10 cellular contexts compared by ENCODE assay signal in the genomic region with DNA sequence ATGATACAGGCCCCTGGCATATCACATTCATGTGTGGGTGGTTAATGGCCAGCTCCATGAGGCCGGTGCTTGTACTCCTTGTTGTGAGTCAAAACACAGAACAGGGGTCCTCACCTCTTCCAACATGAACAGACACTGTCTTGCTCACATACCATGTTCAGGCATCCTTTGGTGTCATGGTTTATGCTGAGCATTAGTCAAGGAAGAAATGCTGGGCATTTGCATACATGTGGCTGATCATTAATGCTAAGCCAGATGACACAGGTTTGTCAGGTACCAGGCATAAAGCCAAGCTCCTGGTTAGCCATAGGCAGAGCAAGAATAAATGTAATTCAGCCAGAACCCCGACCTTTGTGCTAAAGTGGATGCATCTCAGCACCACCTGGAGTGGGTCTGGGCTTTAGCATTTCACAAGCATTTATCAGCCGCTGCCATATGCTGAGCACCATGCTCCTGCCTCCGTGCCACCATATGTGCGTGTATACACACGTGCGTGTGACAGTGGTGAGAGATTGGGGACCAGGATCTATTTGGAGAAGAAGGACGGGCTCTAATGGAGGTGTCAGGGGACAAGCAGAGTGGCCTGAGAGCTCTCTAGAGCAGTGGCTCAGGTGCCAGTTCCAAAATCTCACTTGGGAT. TPM values are rescaled to one million over a fixed set of nuclear protein-coding genes. Genes with fewer than 3 reads are reported as not detected.
DNase-seq lines count a peak whose midpoint lies in the region; ATAC-seq and TF ChIP-seq lines count a peak whose summit lies in the region.
"Had no signal": no experiment of that assay in that cellular context is flagged by ENCODE, and none has a peak within 500 bp of the region (broad histone marks: within the 10 kb centered on the region; RNA-seq: fewer than 3 reads in every experiment).

No MANE protein-coding gene starts in this region.

- DNase-seq in heart left ventricle (peak in 1 of 5 donors; percentile 5), left cardiac atrium (no peak), RWPE2 (ENCODE audit: low spot score) (no peak), islet precursor cell (peak; percentile 51), upper lobe of right lung (peak; percentile 46), D341Med (ENCODE audit: low spot score) (no peak)
- no peak for DNase-seq in stimulated activated CD4-positive, alpha-beta T cell treated with anti-CD3 and anti-CD28 coated beads, Interleukin-4, amount 100 ng/mL, for 1 hour
- DNase-seq: activated naive CD4-positive, alpha-beta T cell had no signal

- H3K27ac ChIP-seq in heart left ventricle (peak overlapping the region in 11 of 12 donors; percentile 66 to 96 (median 89)), RWPE2 (ENCODE audit: poor library complexity, severe bottlenecking) (peak overlapping the region; percentile 99), upper lobe of right lung (no peak overlapping the region)

- H3K9me3 ChIP-seq in heart left ventricle (no peaks in the 10 kb centered on the region), RWPE2 (ENCODE audit: severe bottlenecking) (no peaks in the 10 kb centered on the region), upper lobe of right lung (no peaks in the 10 kb centered on the region)

- no peak for TF ChIP-seq POLR2A in heart left ventricle (IDR thresholded peaks at IDR 0.05)

- ATAC-seq in heart left ventricle (no peak), left cardiac atrium (no peak), RWPE2 (ENCODE audit: low read depth) (no peak), upper lobe of right lung (no peak), HG03196 (IDR thresholded peaks at IDR 0.05; ENCODE audit: unreplicated experiment) (no peak)
- ATAC-seq: activated CD4-positive, CD25-positive, alpha-beta regulatory T cell treated with anti-CD3 and anti-CD28 coated beads, Interleukin-2, amount 50 U/mL, for 24 hours had no signal

- peaks cover 0 to 41% (median 18%) of the 10 kb centered on the region in 9 donors for H3K36me3 ChIP-seq in heart left ventricle
- peaks cover 92% of the 10 kb centered on the region for H3K36me3 ChIP-seq in RWPE2 (ENCODE audit: low read depth)
- H3K36me3 ChIP-seq in upper lobe of right lung: peaks cover 20% of the 10 kb centered on the region

- peaks cover under 1 to 96% (median 66%) of the 10 kb centered on the region in 12 donors for H3K4me1 ChIP-seq in heart left ventricle
- peaks cover 59% of the 10 kb centered on the region for H3K4me1 ChIP-seq in RWPE2 (ENCODE audit: insufficient read depth, poor library complexity, severe bottlenecking)
- peaks cover 29% of the 10 kb centered on the region for H3K4me1 ChIP-seq in upper lobe of right lung

- intact Hi-C loops in heart left ventricle (cut with DNase I): loop anchor here in 2 of 10 donors (10.0 kb wide), 1 partner anchor 59 kb away; no protein-coding TSS in a partner anchor
- intact Hi-C loops in left cardiac atrium (cut with DNase I): loop anchor here in 1 of 2 donors (10.0 kb wide), 1 partner anchor 59 kb away; no protein-coding TSS in a partner anchor
- intact Hi-C loops in upper lobe of right lung (cut with DNase I): no loop called here

- WGBS in heart left ventricle, 4 donors: 46 to 77% (median 55%) methylated on average over 8 of the region's 8 CpGs

- H3K4me3 ChIP-seq in heart left ventricle (no peak overlapping the region), RWPE2 (ENCODE audit: severe bottlenecking) (no peak overlapping the region), upper lobe of right lung (no peak overlapping the region)

- H3K27me3 ChIP-seq in heart left ventricle: no peaks in the 10 kb centered on the region
- H3K27me3 ChIP-seq in RWPE2 (ENCODE audit: insufficient read depth, poor library complexity, severe bottlenecking): no peaks in the 10 kb centered on the region
- no peaks in the 10 kb centered on the region for H3K27me3 ChIP-seq in upper lobe of right lung

- TF ChIP-seq CTCF in heart left ventricle (IDR thresholded peaks at IDR 0.05): no peak
- TF ChIP-seq CTCF in RWPE2 (IDR thresholded peaks at IDR 0.05; ENCODE audit: poor library complexity, severe bottlenecking): no peak
- no peak for TF ChIP-seq CTCF in upper lobe of right lung (IDR thresholded peaks at IDR 0.05)

RNA-seq across cellular contexts. Expression of a gene that starts 55.0 kb away (rescaled TPM):
- total RNA-seq in heart left ventricle: 100 to 1,000 TPM in 2 of 9 donors, 10 to 100 TPM in 7; 48.2 to 110 (median 87.8) TPM
- 10 to 100 TPM; 37.6 to 86.4 TPM for polyA plus RNA-seq in heart left ventricle
- 100 to 1,000 TPM in 1 of 2 donors, 10 to 100 TPM in 1; 74.5 to 128 TPM for total RNA-seq in left cardiac atrium
- total RNA-seq in upper lobe of right lung: 197 TPM

Comparison
In these comparisons a context has a peak if more than half of its experiments do, and no peak if none do; other contexts are left out.
1. DNase-seq: peak in islet precursor cell (single experiment) and upper lobe of right lung (single experiment); none in left cardiac atrium (single experiment), RWPE2 (single experiment), D341Med (single experiment) and stimulated activated CD4-positive, alpha-beta T cell treated with anti-CD3 and anti-CD28 coated beads, Interleukin-4, amount 100 ng/mL, for 1 hour (single experiment).